ENCODE assay signal across 1 cellular context in genomic region chr2:98875081-98875728, GRCh38.
TF ChIP-seq lines count a peak whose summit lies in the region.

No MANE protein-coding gene starts in this region.

TF ChIP-seq in GM12878, 131 proteins besides CTCF, POLR2A, EP300 and RAD21 (continued from another document and continues in another):
- TF ChIP-seq HSF1 (IDR thresholded peaks at IDR 0.05; ENCODE audit: low read depth, low read length) (no peak), SREBF1 (IDR thresholded peaks at IDR 0.05; ENCODE audit: low read length) (no peak), CUX1 (IDR thresholded peaks at IDR 0.05; ENCODE audit: insufficient replicate concordance, low read depth, low read length) (no peak), CREB1 (IDR thresholded peaks at IDR 0.05; ENCODE audit: low read depth) (peak; percentile 60; the same call in 1 of the 2 replicates), USF2 (IDR thresholded peaks at IDR 0.05; ENCODE audit: borderline replicate concordance, low read depth, low read length) (no peak), IKZF2 (IDR thresholded peaks at IDR 0.05) (peak; percentile 42 to 45; a peak in 2 of 4 replicates), E2F4 (IDR thresholded peaks at IDR 0.05; ENCODE audit: low read depth, low read length) (no peak), BRCA1 (IDR thresholded peaks at IDR 0.05; ENCODE audit: low read depth, low read length) (no peak), CHD2 (IDR thresholded peaks at IDR 0.05; ENCODE audit: borderline replicate concordance, low read depth, low read length) (no peak), ASH2L (IDR thresholded peaks at IDR 0.05; ENCODE audit: borderline replicate concordance, low read depth) (no peak), MYC (IDR thresholded peaks at IDR 0.05; ENCODE audit: insufficient read depth, insufficient read length, insufficient replicate concordance, low read length, severe bottlenecking) (no peak), ELK1 (IDR thresholded peaks at IDR 0.05; ENCODE audit: low read depth, low read length) (no peak), ATF2 (IDR thresholded peaks at IDR 0.05; ENCODE audit: low read length) (peak; percentile 80), TBL1XR1 (IDR thresholded peaks at IDR 0.05; ENCODE audit: low read depth, low read length) (no peak), TAF1 (IDR thresholded peaks at IDR 0.05; ENCODE audit: borderline replicate concordance, low read depth, low read length) (0 out of 2 replicates have a peak, but pooled peaks have one; percentile 14), SPI1 (IDR thresholded peaks at IDR 0.05; ENCODE audit: borderline replicate concordance, insufficient read depth, low read depth, low read length) (no peak), SRF (IDR thresholded peaks at IDR 0.05; ENCODE audit: low read depth in 2 of 2, low read length in 2 of 2) (0 out of 4 replicates have a peak, but pooled peaks of 1 of the 2 experiments have one; percentile 24), MAX (IDR thresholded peaks at IDR 0.05; ENCODE audit: low read depth, low read length) (no peak), PKNOX1 (IDR thresholded peaks at IDR 0.05) (peak; percentile 85), USF1 (IDR thresholded peaks at IDR 0.05; ENCODE audit: borderline replicate concordance, extremely low read length, insufficient read depth, low read depth, low read length) (no peak), IRF4 (IDR thresholded peaks at IDR 0.05; ENCODE audit: low read depth, low read length) (peak; percentile 37; the same call in 1 of the 2 replicates), TCF3 (IDR thresholded peaks at IDR 0.05; ENCODE audit: borderline replicate concordance, insufficient read depth, low read depth, low read length) (peak; percentile 93), E2F8 (IDR thresholded peaks at IDR 0.05; ENCODE audit: low read depth, partially characterized antibody) (no peak), CBFB (IDR thresholded peaks at IDR 0.05; ENCODE audit: low read depth) (peak; percentile 90), ZBTB40 (IDR thresholded peaks at IDR 0.05; ENCODE audit: borderline replicate concordance) (no peak), BCL3 (IDR thresholded peaks at IDR 0.05; ENCODE audit: borderline replicate concordance, insufficient read depth, low read depth, low read length, poor library complexity, severe bottlenecking) (no peak), JUNB (IDR thresholded peaks at IDR 0.05) (peak; percentile 91), SUPT20H (IDR thresholded peaks at IDR 0.05; ENCODE audit: borderline replicate concordance, control insufficient read depth, low read depth, low read length) (no peak), TCF12 (IDR thresholded peaks at IDR 0.05; ENCODE audit: low read depth, low read length) (peak; percentile 87; the same call in 1 of the 2 replicates), RUNX3 (IDR thresholded peaks at IDR 0.05; ENCODE audit: low read length) (peak; percentile 98), ATF7 (IDR thresholded peaks at IDR 0.05; ENCODE audit: low read depth) (no peak)
